13 cellular contexts compared by ENCODE assay signal in the genomic region with DNA sequence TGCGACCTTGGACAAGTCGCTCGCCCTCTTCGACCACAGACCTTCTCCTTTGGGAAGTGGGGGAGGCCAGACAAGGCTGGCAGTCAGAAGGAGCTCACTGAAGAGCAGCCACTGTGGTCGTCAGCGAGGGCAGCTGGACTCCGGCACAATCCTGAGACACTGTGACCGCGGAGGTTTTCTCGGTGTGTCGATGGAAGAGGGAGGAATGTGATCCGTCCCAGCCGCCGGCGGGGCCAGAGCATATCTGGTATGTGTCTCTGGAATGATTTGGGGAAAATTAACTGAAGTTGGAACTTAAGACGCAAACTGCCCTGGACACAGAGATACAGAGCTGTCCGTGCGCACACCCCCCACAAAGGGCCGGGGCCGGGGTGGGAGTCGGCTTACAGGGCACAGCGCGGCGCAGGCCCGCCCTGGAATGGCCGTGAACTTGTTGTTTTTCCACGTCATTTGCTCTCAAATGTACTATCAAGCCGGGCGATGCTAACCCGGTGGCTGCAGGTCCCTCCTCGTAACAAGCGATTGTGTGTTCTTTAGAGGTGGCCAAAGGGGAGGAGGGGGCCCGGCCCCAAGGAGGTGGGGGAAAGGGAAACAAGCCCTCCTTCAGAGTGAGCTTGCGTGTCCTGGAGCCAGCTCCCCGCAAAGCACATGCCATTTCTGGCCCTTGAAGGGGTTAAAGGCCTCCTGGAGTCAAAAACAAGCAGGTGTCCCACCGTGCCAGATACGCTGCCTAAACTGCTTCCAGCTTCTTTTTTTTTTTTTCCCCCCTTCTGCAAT. TPM values are rescaled to one million over a fixed set of nuclear protein-coding genes. Genes with fewer than 3 reads are reported as not detected.
DNase-seq lines count a peak whose midpoint lies in the region; ATAC-seq and TF ChIP-seq lines count a peak whose summit lies in the region.
"Had no signal": no experiment of that assay in that cellular context is flagged by ENCODE, and none has a peak within 500 bp of the region (broad histone marks: within the 10 kb centered on the region; RNA-seq: fewer than 3 reads in every experiment).

No MANE protein-coding gene starts in this region.

- no peaks in the 10 kb centered on the region for H3K36me3 ChIP-seq in adrenal gland (replicated peaks in 1 of 2)
- no peaks in the 10 kb centered on the region for H3K36me3 ChIP-seq in heart right ventricle

- peaks cover 19% of the 10 kb centered on the region for H3K27me3 Mint-ChIP-seq in progenitor cell of endocrine pancreas

- 30 to 48% (median 38%) methylated on average over 29 to 37 of the region's 37 CpGs for WGBS in adrenal gland, 4 donors
- WGBS in heart right ventricle, 2 donors = 25% methylated on average over 37 of the region's 37 CpGs

- no peaks in the 10 kb centered on the region for H3K4me1 ChIP-seq in adrenal gland (replicated peaks in 1 of 2)
- peaks cover 2 to 41% (median 6%) of the 10 kb centered on the region in 9 donors for H3K4me1 ChIP-seq in heart right ventricle
- H3K4me1 ChIP-seq: foreskin keratinocyte had no signal

- peak overlapping the region in 2 of 4 donors; percentile 3 to 39 for H3K4me3 ChIP-seq in adrenal gland
- H3K4me3 ChIP-seq in heart right ventricle = peak overlapping the region in 9 of 10 donors; percentile 4 to 49 (median 35)

- TF ChIP-seq POLR2A in adrenal gland (IDR thresholded peaks at IDR 0.05) = no peak

- H3K9me3 ChIP-seq in adrenal gland (replicated peaks in 1 of 3) = no peaks in the 10 kb centered on the region
- no peaks in the 10 kb centered on the region for H3K9me3 ChIP-seq in heart right ventricle

- H3K27me3 ChIP-seq in adrenal gland (no peaks in the 10 kb centered on the region), heart right ventricle (peaks cover 0 to 14% (median 7%) of the 10 kb centered on the region in 7 donors)

- TF ChIP-seq CTCF in adrenal gland (IDR thresholded peaks at IDR 0.05) = no peak
- no peak for TF ChIP-seq CTCF in heart right ventricle (IDR thresholded peaks at IDR 0.05)
- TF ChIP-seq CTCF in progenitor cell of endocrine pancreas (IDR thresholded peaks at IDR 0.05; ENCODE audit: unreplicated experiment) = no peak

- H3K27ac Mint-ChIP-seq in progenitor cell of endocrine pancreas = peak overlapping the region; percentile 18
- H3K27ac Mint-ChIP-seq: activated T-cell treated with anti-CD3 and anti-CD28 coated beads, Interleukin-2, amount 50 U/mL, for 24 hours had no signal

- peak in 5 of 8 donors; percentile 9 to 43 (median 11) for ATAC-seq in heart right ventricle
- no peak for ATAC-seq in GM19395 (IDR thresholded peaks at IDR 0.05; ENCODE audit: unreplicated experiment)
- ATAC-seq in GM21528 (IDR thresholded peaks at IDR 0.05; ENCODE audit: low FRiP score, unreplicated experiment) = no peak
- ATAC-seq: foreskin keratinocyte had no signal

- H3K27ac ChIP-seq in adrenal gland = peak overlapping the region in 1 of 5 donors; percentile 18
- H3K27ac ChIP-seq in heart right ventricle = no peak overlapping the region
- H3K27ac ChIP-seq: foreskin keratinocyte had no signal

- H3K4me3 Mint-ChIP-seq in progenitor cell of endocrine pancreas (ENCODE audit: low read depth) = peak overlapping the region; percentile 37
- H3K4me3 Mint-ChIP-seq: activated T-cell treated with anti-CD3 and anti-CD28 coated beads, Interleukin-2, amount 50 U/mL, for 24 hours had no signal

- no peaks in the 10 kb centered on the region for H3K9me3 Mint-ChIP-seq in progenitor cell of endocrine pancreas (ENCODE audit: low read depth)
- H3K9me3 Mint-ChIP-seq: activated T-cell treated with anti-CD3 and anti-CD28 coated beads, Interleukin-2, amount 50 U/mL, for 24 hours had no signal

- H3K36me3 Mint-ChIP-seq in progenitor cell of endocrine pancreas (ENCODE audit: insufficient read depth) = no peaks in the 10 kb centered on the region

- peaks cover 18% of the 10 kb centered on the region for H3K4me1 Mint-ChIP-seq in progenitor cell of endocrine pancreas (ENCODE audit: low read depth)

- intact Hi-C loops in adrenal gland (cut with DNase I) = loop anchor here (5.0 to 10.0 kb wide), 2 partner anchors 288 to 290 kb away; a partner anchor contains a TSS
- intact Hi-C loops in heart right ventricle (cut with DNase I) = no loop called here

- DNase-seq in ELF-1 (ENCODE audit: low read depth, low spot score) = peak; percentile 63
- DNase-seq in adrenal gland = peak in 5 of 7 donors; percentile 36 to 71 (median 57)
- no peak for DNase-seq in heart right ventricle
- DNase-seq in progenitor cell of endocrine pancreas (ENCODE audit: low spot score, unreplicated experiment) = no peak
- DNase-seq in NCI-H2227 (lab: John Stamatoyannopoulos, UW; ENCODE audit: unreplicated experiment) = no peak
- DNase-seq in NCI-H1105 (lab: John Stamatoyannopoulos, UW) = no peak
- DNase-seq: activated T-cell treated with anti-CD3 and anti-CD28 coated beads, Interleukin-2, amount 50 U/mL, for 24 hours; foreskin keratinocyte; stimulated activated naive CD4-positive, alpha-beta T cell treated with Interleukin-2 at 50 U/mL for 16 hours; T-helper 2 cell had no signal

RNA-seq across cellular contexts. Expression of a gene that starts 0.4 kb away (rescaled TPM):
- 1 to 10 TPM in 7 of 8 donors, under 1 TPM in 1; 0.95 to 2.0 (median 1.4) TPM for total RNA-seq in adrenal gland
- polyA plus RNA-seq in adrenal gland = 1 to 10 TPM in 2 of 3 donors, under 1 TPM in 1; 0.81 to 1.4 (median 1.4) TPM
- 1 to 10 TPM in 2 of 10 donors, under 1 TPM in 8; 0.22 to 1.7 (median 0.54) TPM for total RNA-seq in heart right ventricle
- under 1 TPM; 0.10 to 0.51 TPM for polyA plus RNA-seq in heart right ventricle
- total RNA-seq in progenitor cell of endocrine pancreas = not detected in 2 replicates
- total RNA-seq: foreskin keratinocyte, pulmonary artery endothelial cell had no signal
- polyA plus RNA-seq: foreskin keratinocyte had no signal

RNA-seq across cellular contexts. Expression of a gene that starts 31.2 kb away (rescaled TPM):
- total RNA-seq in adrenal gland (100 to 1,000 TPM in 4 of 8 donors, 10 to 100 TPM in 4; 29.0 to 332 (median 98.7) TPM), heart right ventricle (100 to 1,000 TPM in 6 of 10 donors, 10 to 100 TPM in 4; 54.7 to 134 (median 106) TPM), progenitor cell of endocrine pancreas (41.0 and 43.9 TPM in 2 replicates)
- polyA plus RNA-seq in adrenal gland (10 to 100 TPM; 42.9 to 75.4 (median 49.3) TPM), heart right ventricle (10 to 100 TPM; 15.6 to 31.7 TPM)

Comparison
In these comparisons a context has a peak if more than half of its experiments do, and no peak if none do; other contexts are left out.
1. DNase-seq: peak in ELF-1 (single experiment) and adrenal gland (5 of 7); none in heart right ventricle (0 of 2), progenitor cell of endocrine pancreas (single experiment), NCI-H2227 (single experiment) and NCI-H1105 (single experiment).
2. ATAC-seq: peak in heart right ventricle (5 of 8); none in GM19395 (single experiment) and GM21528 (single experiment).
3. intact Hi-C loops: an anchor here in adrenal gland (5.0 to 10.0 kb wide); none called in heart right ventricle.